ENCODE assay signal across 8 cellular contexts in the genomic region with DNA sequence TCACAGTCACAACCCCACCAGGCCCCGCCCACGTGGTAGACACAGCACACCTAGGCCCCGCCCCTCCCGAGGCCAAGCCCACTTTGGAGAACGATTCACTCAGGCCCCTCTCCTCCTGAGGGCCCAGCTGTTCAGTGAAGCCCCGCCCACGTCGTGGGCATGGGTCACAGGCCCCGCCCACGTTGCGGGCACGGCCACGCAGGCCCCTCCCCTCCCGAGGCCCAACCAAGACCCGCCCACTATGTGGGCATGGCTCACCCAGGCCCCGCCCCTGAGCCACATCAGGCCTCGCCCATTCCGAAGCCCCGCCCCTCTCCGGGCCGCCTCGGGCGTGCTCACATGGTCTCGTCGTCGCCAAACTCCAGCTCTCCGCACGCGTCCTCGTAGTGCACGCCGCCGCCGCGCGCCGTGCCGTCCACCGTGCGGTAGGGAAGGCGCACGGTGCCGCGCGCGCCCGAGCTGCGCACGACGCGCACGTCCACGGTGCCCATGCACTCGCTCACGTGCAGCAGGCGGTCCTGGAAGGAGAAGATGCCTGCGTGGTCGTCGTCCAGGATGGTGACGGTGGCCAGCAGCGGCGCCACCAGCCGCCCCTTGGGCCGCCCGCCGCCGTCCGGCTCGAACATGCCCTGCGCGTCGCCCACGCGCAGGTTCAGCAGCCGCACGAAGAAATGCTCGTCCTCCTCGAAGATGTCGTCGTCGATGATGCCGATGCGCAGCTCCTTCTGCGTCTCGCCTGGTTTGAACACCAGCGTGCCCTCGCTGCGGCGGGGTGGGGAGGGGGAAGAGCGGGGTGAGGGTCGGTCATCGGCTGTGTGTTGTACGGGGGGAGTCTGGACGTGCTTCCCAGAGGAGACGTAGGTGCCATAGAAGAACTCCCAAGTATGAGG. TPM values are rescaled to one million over a fixed set of nuclear protein-coding genes. Genes with fewer than 3 reads are reported as not detected.
A peak's percentile ranks its signal among the peaks of the same experiment; 100 is the strongest.
DNase-seq lines count a peak whose midpoint lies in the region; ATAC-seq, FAIRE-seq and TF ChIP-seq lines count a peak whose summit lies in the region.

No MANE protein-coding gene starts in this region.

- H3K27ac Mint-ChIP-seq in natural killer cell: no peak overlapping the region

- peak; percentile 67 to 73 (median 72) for ATAC-seq in natural killer cell

- no peak overlapping the region for H3K4me3 ChIP-seq in epithelial cell of esophagus (ENCODE audit: low read length)

- H3K36me3 Mint-ChIP-seq in natural killer cell: no peaks in the 10 kb centered on the region

- FAIRE-seq in urothelium cell line (lab: Jason Lieb, UNC): peak; percentile 78

- peaks cover 41 to 52% of the 10 kb centered on the region in 2 donors for H3K4me1 Mint-ChIP-seq in natural killer cell

- H3K9me3 Mint-ChIP-seq in natural killer cell: no peaks in the 10 kb centered on the region

- H3K27me3 Mint-ChIP-seq in natural killer cell (ENCODE audit: low read depth in 2 of 2): peaks cover 62 to 67% of the 10 kb centered on the region in 2 donors

- TF ChIP-seq CTCF in epithelial cell of esophagus (IDR thresholded peaks at IDR 0.05; ENCODE audit: insufficient read depth, low read depth, low read length, missing control alignments) (no peak), natural killer cell (IDR thresholded peaks at IDR 0.05) (no peak)

- intact Hi-C loops in natural killer cell (cut with micrococcal nuclease): no loop called here

- peak overlapping the region; percentile 57 for H3K4me3 Mint-ChIP-seq in natural killer cell

- DNase-seq in CMK (ENCODE audit: low read depth) (peak; percentile 74), NCI-H1417 (lab: John Stamatoyannopoulos, UW) (peak; percentile 95 to 98 (median 97)), epithelial cell of esophagus (ENCODE audit: low read depth) (peak; percentile 77), natural killer cell (peak; percentile 45), urothelium cell line (ENCODE audit: low spot score) (no peak), 8988T (no peak), GM19240 (ENCODE audit: insufficient read length, low spot score) (no peak)
- peak in 2 of 3 experiments; percentile 22 to 57 for DNase-seq in activated CD8-positive, alpha-beta memory T cell treated with anti-CD3 and anti-CD28 coated beads for 48 hours (ENCODE audit: low read depth in 2 of 3, low spot score in 2 of 3)

RNA-seq across cellular contexts. Expression of gene SLC8A2, which starts 24.0 kb away (rescaled TPM):
- under 1 TPM in 1 of 3 donors, not detected in 2; 0.20 TPM for total RNA-seq in natural killer cell

RNA-seq across cellular contexts. Expression of gene MEIS3, which starts 28.4 kb away (rescaled TPM):
- not detected for total RNA-seq in natural killer cell

RNA-seq across cellular contexts. Expression of gene KPTN, which starts 36.3 kb away (rescaled TPM):
- total RNA-seq in natural killer cell: 1 to 10 TPM; 3.0 to 4.2 (median 3.6) TPM

Comparison
In these comparisons a context has a peak if more than half of its experiments do, and no peak if none do; other contexts are left out.
1. DNase-seq: peak in CMK (single experiment), NCI-H1417 (3 of 3), activated CD8-positive, alpha-beta memory T cell treated with anti-CD3 and anti-CD28 coated beads for 48 hours (2 of 3), epithelial cell of esophagus (single experiment) and natural killer cell (single experiment); none in urothelium cell line (single experiment), 8988T (single experiment) and GM19240 (single experiment).